ENCODE assay signal across 26 cellular contexts in genomic region chr1:182038220-182038619, GRCh38. TPM values are rescaled to one million over a fixed set of nuclear protein-coding genes. Genes with fewer than 3 reads are reported as not detected.
"Had no signal": no experiment of that assay in that cellular context is flagged by ENCODE, and none has a peak within 500 bp of the region (broad histone marks: within the 10 kb centered on the region; RNA-seq: fewer than 3 reads in every experiment).

No MANE protein-coding gene starts in this region.

- H3K27ac ChIP-seq: SJSA1, SK-N-MC had no signal

- H3K36me3 Mint-ChIP-seq: IgD-negative memory B cell had no signal

- H3K36me3 ChIP-seq: SJSA1 had no signal

- H3K4me3 ChIP-seq: SJSA1, SK-N-MC had no signal

- H3K4me1 Mint-ChIP-seq: IgD-negative memory B cell had no signal

- H3K27ac Mint-ChIP-seq: IgD-negative memory B cell had no signal

- H3K27me3 ChIP-seq: SJSA1 had no signal

- H3K4me1 ChIP-seq: SJSA1 had no signal

- DNase-seq: KBM-7, MV-4-11, NCI-H1048, NCI-H1105, NCI-H1417, NCI-H1436 treated with DMSO at 0.1 percent for 48 hours, NCI-H1694, NCI-H187 treated with DMSO at 0.1 percent for 48 hours, NCI-H2029 treated with DMSO at 0.1 percent for 48 hours, NCI-H2227 treated with DMSO at 0.1 percent for 48 hours, NCI-H446, NCI-H510A, NCI-H524 treated with DMSO at 0.1 percent for 48 hours, NCI-H69, NCI-H774, Right ventricle myocardium superior, RPMI8226, SIG-M5 had no signal

- H3K4me3 Mint-ChIP-seq: IgD-negative memory B cell had no signal

- FAIRE-seq: HTR-8/SVneo, RCC 7860 had no signal

RNA-seq across cellular contexts. Expression of gene ZNF648, which starts 23.3 kb away (rescaled TPM):
- total RNA-seq: LHCN-M2; MCF 10A; Right ventricle myocardium superior; SJSA1; T-helper 1 cell treated with Interleukin-12 subunit alpha and Interleukin-12 subunit beta and Interleukin-4 antibody, amounts not matched to agents 30 ng/mL and 1 ng/mL, for 36 hours had no signal
- polyA plus RNA-seq: IgD-negative memory B cell had no signal
